Comparison of ENCODE assay signal across 14 cellular contexts in genomic region chr9:114176601-114177295, GRCh38. TPM values are rescaled to one million over a fixed set of nuclear protein-coding genes. Genes with fewer than 3 reads are reported as not detected.
A peak's percentile ranks its signal among the peaks of the same experiment; 100 is the strongest.
DNase-seq lines count a peak whose midpoint lies in the region; ATAC-seq and TF ChIP-seq lines count a peak whose summit lies in the region.
"Had no signal": no experiment of that assay in that cellular context is flagged by ENCODE, and none has a peak within 500 bp of the region (broad histone marks: within the 10 kb centered on the region; RNA-seq: fewer than 3 reads in every experiment).

No MANE protein-coding gene starts in this region.

- TF ChIP-seq POLR2A in lower leg skin (IDR thresholded peaks at IDR 0.05) = no peak

- TF ChIP-seq CTCF in right atrium auricular region (IDR thresholded peaks at IDR 0.05) (no peak), coronary artery (IDR thresholded peaks at IDR 0.05) (no peak), neural crest cell (conservative IDR thresholded peaks at IDR 0.05) (no peak), lower leg skin (IDR thresholded peaks at IDR 0.05) (no peak)

- CTCF ChIA-PET in T-cell (lab: Charles Lee) = no interaction called here

- H3K4me3 Mint-ChIP-seq in neural crest cell (no peak overlapping the region), T-cell (no peak overlapping the region)
- H3K4me3 Mint-ChIP-seq: activated CD8-positive, alpha-beta T cell treated with anti-CD3 and anti-CD28 coated beads, Interleukin-2, amount 10 ng/mL, durations not matched to agents 7 days and 5 days; GM23338 had no signal

- H3K36me3 ChIP-seq in right atrium auricular region = no peaks in the 10 kb centered on the region
- H3K36me3 ChIP-seq: thyroid gland had no signal

- H3K9me3 ChIP-seq in right atrium auricular region = no peaks in the 10 kb centered on the region
- H3K9me3 ChIP-seq: thyroid gland had no signal

- H3K27me3 Mint-ChIP-seq in neural crest cell (ENCODE audit: low read depth) = no peaks in the 10 kb centered on the region
- peaks cover 4 to 11% of the 10 kb centered on the region in 2 donors for H3K27me3 Mint-ChIP-seq in T-cell

- H3K4me3 ChIP-seq in right atrium auricular region = no peak overlapping the region
- no peak overlapping the region for H3K4me3 ChIP-seq in coronary artery
- H3K4me3 ChIP-seq in lower leg skin (ENCODE audit: low read depth, poor library complexity, severe bottlenecking) = no peak overlapping the region
- H3K4me3 ChIP-seq: GM23338, SK-N-MC, thyroid gland had no signal

- H3K27me3 ChIP-seq in right atrium auricular region = no peaks in the 10 kb centered on the region
- H3K27me3 ChIP-seq: thyroid gland had no signal

- H3K9me3 Mint-ChIP-seq in neural crest cell = no peaks in the 10 kb centered on the region
- no peaks in the 10 kb centered on the region for H3K9me3 Mint-ChIP-seq in T-cell
- H3K9me3 Mint-ChIP-seq: activated T-helper 2 cell treated with anti-CD3 and anti-CD28 coated beads, Interferon-gamma antibody, Interleukin-2, Interleukin-4, amounts not matched to agents 10 μg/mL and 5 μg/mL and 100 μg/mL, durations not matched to agents 14 hours and 24 hours and 36 hours; GM23338 had no signal

- ATAC-seq in Right ventricle myocardium inferior = no peak
- ATAC-seq in T-cell (replicated peaks in 1 of 4) = no peak
- no peak for ATAC-seq in GM19452 (IDR thresholded peaks at IDR 0.05; ENCODE audit: unreplicated experiment)
- ATAC-seq: activated CD8-positive, alpha-beta T cell treated with anti-CD3 and anti-CD28 coated beads, Interleukin-2, amount 10 ng/mL, durations not matched to agents 7 days and 5 days; GM23338 had no signal

- DNase-seq in right atrium auricular region (ENCODE audit: low spot score) (no peak), Right ventricle myocardium inferior (ENCODE audit: missing footprints) (no peak), coronary artery (ENCODE audit: low spot score) (no peak), neural crest cell (ENCODE audit: low read depth, low spot score) (no peak), lower leg skin (ENCODE audit: low spot score in 2 of 2) (no peak), T-cell (no peak), NCI-H446 treated with DMSO at 0.1 percent for 48 hours (lab: John Stamatoyannopoulos, UW) (no peak)
- DNase-seq: activated CD8-positive, alpha-beta T cell treated with anti-CD3 and anti-CD28 coated beads, Interleukin-2, amount 10 ng/mL, durations not matched to agents 7 days and 5 days; NCI-H1092 treated with DMSO at 0.1 percent for 48 hours; thyroid gland had no signal

- H3K4me1 ChIP-seq in right atrium auricular region = peaks cover 3 to 80% of the 10 kb centered on the region in 2 donors
- H3K4me1 ChIP-seq: thyroid gland had no signal

- H3K36me3 Mint-ChIP-seq in neural crest cell (ENCODE audit: low read depth) (no peaks in the 10 kb centered on the region), T-cell (no peaks in the 10 kb centered on the region)

- intact Hi-C loops in Right ventricle myocardium inferior (cut with DNase I) = loop anchor here (2.0 kb wide), 1 partner anchor 20 kb away; no protein-coding TSS in a partner anchor
- intact Hi-C loops in lower leg skin (cut with DNase I; ENCODE audit: low total_unique reads) = loop anchor here (10.0 kb wide), 1 partner anchor 48 kb away; no protein-coding TSS in a partner anchor

- POLR2A ChIA-PET in T-cell (lab: Charles Lee) = interaction anchor here in 1 of 2 donors (0.6 kb wide), 1 partner anchor 1038 kb away, joined by 4 read pairs; no protein-coding TSS in a partner anchor

- H3K27ac ChIP-seq in right atrium auricular region (peak overlapping the region; percentile 73 to 81), coronary artery (peak overlapping the region; percentile 82 to 89)
- H3K27ac ChIP-seq: SK-N-MC, thyroid gland had no signal

- H3K4me1 Mint-ChIP-seq in neural crest cell (peaks cover 53% of the 10 kb centered on the region), T-cell (no peaks in the 10 kb centered on the region)

- WGBS in lower leg skin, 2 donors = 62 to 70% methylated on average over 11 of the region's 11 CpGs

- H3K27ac Mint-ChIP-seq in neural crest cell (ENCODE audit: unreplicated experiment) = peak overlapping the region; percentile 5
- no peak overlapping the region for H3K27ac Mint-ChIP-seq in T-cell
- H3K27ac Mint-ChIP-seq: activated CD8-positive, alpha-beta T cell treated with anti-CD3 and anti-CD28 coated beads, Interleukin-2, amount 10 ng/mL, durations not matched to agents 7 days and 5 days; activated T-helper 2 cell treated with anti-CD3 and anti-CD28 coated beads, Interferon-gamma antibody, Interleukin-2, Interleukin-4, amounts not matched to agents 10 μg/mL and 5 μg/mL and 100 μg/mL, durations not matched to agents 14 hours and 24 hours and 36 hours; GM23338 had no signal

RNA-seq across cellular contexts. Expression of gene COL27A1, which starts 21.4 kb away (rescaled TPM):
- total RNA-seq in right atrium auricular region (1 to 10 TPM; 1.5 to 2.7 TPM), Right ventricle myocardium inferior (9.8 TPM), neural crest cell (15.3 and 20.3 TPM in 2 replicates), lower leg skin (10 to 100 TPM in 3 of 4 donors, 1 to 10 TPM in 1; 9.4 to 16.1 (median 12.3) TPM), T-cell (1 to 10 TPM in 2 of 5 donors, under 1 TPM in 3; 0.53 to 1.7 (median 0.95) TPM)
